1 cellular context compared by ENCODE assay signal in the genomic region with DNA sequence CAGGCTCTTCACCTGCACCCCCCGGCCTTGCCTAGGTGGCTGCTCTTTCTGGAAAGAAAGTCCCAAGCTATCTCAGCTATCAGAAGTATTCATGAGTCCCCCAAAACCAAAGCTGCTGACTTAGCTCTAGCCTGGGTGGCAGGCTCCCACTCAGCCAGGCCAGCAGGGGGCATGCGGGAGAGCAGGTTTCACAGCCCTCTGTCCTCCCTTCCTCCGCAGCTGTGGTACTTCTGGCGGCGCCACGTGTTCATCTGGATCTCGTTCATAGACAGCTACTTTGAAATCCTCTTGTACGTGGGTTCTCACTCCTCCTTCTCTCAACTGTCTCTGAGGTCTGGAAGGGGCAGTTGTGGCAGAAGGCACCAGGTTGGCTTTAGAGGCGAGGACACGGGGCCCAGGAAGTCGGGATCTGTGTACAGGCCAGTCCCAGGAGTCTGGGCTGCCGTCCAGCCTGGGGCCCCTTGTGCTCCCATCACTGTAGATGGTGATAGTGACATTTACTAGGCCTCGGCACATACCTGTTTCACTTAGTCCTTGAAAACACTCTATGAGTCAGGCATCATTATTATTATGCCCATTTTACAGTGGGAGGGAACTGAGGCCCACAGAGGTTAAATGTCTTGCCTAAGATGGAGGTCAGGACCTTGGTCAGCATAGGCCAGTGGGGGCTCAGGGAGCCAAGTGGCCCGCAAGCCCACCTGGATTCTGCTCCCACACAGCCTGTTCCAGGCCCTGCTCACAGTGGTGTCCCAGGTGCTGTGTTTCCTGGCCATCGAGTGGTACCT.
A peak's percentile ranks its signal among the peaks of the same experiment; 100 is the strongest.
TF ChIP-seq lines count a peak whose summit lies in the region.

No MANE protein-coding gene starts in this region.

TF ChIP-seq in IMR-90, 13 proteins besides CTCF, POLR2A, EP300 and RAD21:
- TF ChIP-seq USF2 (IDR thresholded peaks at IDR 0.05; ENCODE audit: low read depth, low read length) (peak; percentile 57; the same call in 1 of the 2 replicates), CEBPB (IDR thresholded peaks at IDR 0.05; ENCODE audit: low read depth, low read length) (no peak), SMC3 (IDR thresholded peaks at IDR 0.05; ENCODE audit: low read depth, low read length) (peak; percentile 47), MAFK (IDR thresholded peaks at IDR 0.05; ENCODE audit: low read depth, low read length) (peak; percentile 60), CHD1 (IDR thresholded peaks at IDR 0.05; ENCODE audit: low read depth, low read length) (no peak), MXI1 (IDR thresholded peaks at IDR 0.05; ENCODE audit: borderline replicate concordance, low read depth, low read length) (peak; percentile 45)
- TF ChIP-seq, protein P1, sequence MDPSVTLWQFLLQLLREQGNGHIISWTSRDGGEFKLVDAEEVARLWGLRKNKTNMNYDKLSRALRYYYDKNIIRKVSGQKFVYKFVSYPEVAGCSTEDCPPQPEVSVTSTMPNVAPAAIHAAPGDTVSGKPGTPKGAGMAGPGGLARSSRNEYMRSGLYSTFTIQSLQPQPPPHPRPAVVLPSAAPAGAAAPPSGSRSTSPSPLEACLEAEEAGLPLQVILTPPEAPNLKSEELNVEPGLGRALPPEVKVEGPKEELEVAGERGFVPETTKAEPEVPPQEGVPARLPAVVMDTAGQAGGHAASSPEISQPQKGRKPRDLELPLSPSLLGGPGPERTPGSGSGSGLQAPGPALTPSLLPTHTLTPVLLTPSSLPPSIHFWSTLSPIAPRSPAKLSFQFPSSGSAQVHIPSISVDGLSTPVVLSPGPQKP (IDR thresholded peaks at IDR 0.05; ENCODE audit: borderline replicate concordance, low read depth, low read length): no peak
